ENCODE assay signal across 7 cellular contexts in the genomic region with DNA sequence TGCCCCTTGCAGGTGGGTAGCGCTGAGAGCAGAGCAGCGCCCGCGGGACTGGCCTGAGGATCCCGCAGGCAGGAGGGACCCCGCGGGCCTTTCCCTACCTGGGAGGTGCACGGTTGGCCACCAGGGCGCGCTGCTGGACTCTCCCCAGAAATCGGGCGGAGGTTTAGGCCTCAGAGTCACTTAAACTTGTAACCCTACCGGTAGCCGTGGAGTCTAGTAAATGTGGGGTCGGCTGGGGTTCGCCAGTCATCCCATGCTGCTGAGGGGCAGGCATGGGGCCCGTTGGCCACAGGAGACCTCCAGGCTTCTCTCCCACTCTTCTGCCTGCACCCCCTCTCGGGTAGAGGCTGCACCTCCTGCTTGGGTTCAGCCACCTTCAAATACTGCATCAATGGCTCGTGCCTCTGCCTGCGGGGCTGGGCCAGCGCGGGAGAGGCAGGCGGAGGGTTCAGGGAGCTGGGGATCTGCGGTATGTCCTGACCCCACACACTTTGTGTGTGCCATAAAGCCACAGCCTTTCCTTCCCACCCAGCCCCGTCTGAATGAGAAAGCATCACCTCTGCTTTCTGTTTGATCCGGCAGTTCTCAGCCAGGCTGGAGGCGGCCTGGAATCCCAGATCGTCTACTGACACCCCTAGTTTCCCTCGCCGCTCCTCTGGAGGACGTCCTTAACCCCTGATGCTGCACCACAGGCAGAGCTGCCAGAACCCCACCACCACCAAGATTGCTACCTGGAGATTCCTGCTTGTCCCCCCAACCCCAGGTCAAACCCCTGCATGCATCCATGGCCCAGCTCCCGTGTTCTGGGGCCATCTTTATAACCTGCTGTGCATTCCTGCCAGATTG. TPM values are rescaled to one million over a fixed set of nuclear protein-coding genes. Genes with fewer than 3 reads are reported as not detected.
A peak's percentile ranks its signal among the peaks of the same experiment; 100 is the strongest.
DNase-seq lines count a peak whose midpoint lies in the region; ATAC-seq and TF ChIP-seq lines count a peak whose summit lies in the region.

No MANE protein-coding gene starts in this region.

- H3K4me1 Mint-ChIP-seq in MCF 10A (ENCODE audit: insufficient read depth, unreplicated experiment), result no peaks in the 10 kb centered on the region

- H3K9me3 Mint-ChIP-seq in MCF 10A (ENCODE audit: unreplicated experiment), result no peaks in the 10 kb centered on the region

- TF ChIP-seq CTCF in VCaP (conservative IDR thresholded peaks at IDR 0.05), result peak; percentile 93
- TF ChIP-seq CTCF in MCF 10A (IDR thresholded peaks at IDR 0.05; ENCODE audit: unreplicated experiment), result peak; percentile 85

- H3K27me3 Mint-ChIP-seq in MCF 10A (ENCODE audit: insufficient read depth, unreplicated experiment), result no peaks in the 10 kb centered on the region

- H3K36me3 Mint-ChIP-seq in MCF 10A (ENCODE audit: insufficient read depth, unreplicated experiment), result peaks cover 4% of the 10 kb centered on the region

- no peak overlapping the region for H3K27ac ChIP-seq in VCaP

- no TSS peak for BruUV-seq in MCF 10A (replicated peaks; lab: Mats Ljungman, UMichigan)

- CTCF ChIA-PET in MCF 10A (lab: Yijun Ruan, JAX), result interaction anchor here (0.6 to 17.2 kb wide), 26 partner anchors 8 to 341 kb away, joined by 3 to 459 read pairs (median 4); a partner anchor contains a TSS

- intact Hi-C loops in MCF 10A (cut with micrococcal nuclease), result loop anchor here (1.0 kb wide), 2 partner anchors 130 to 341 kb away; a partner anchor contains a TSS
- intact Hi-C loops in left colon (cut with DNase I, micrococcal nuclease), result loop anchor here (5.0 to 10.0 kb wide), 3 partner anchors 96 to 131 kb away; a partner anchor contains a TSS

- POLR2A ChIA-PET in MCF 10A (lab: Yijun Ruan, JAX), result interaction anchor here (1.7 kb wide), 1 partner anchor 97 kb away, joined by 3 read pairs; no protein-coding TSS in a partner anchor

- no peak overlapping the region for H3K4me3 Mint-ChIP-seq in MCF 10A (ENCODE audit: unreplicated experiment)

- DNase-seq in NCI-H187 (lab: John Stamatoyannopoulos, UW) (peak; percentile 30 to 65), MCF 10A (ENCODE audit: unreplicated experiment) (peak; percentile 80), left colon (peak; percentile 78 to 94)
- DNase-seq in stimulated activated CD4-positive, alpha-beta T cell treated with anti-CD3 and anti-CD28 coated beads, Interleukin-4, amount 100 ng/mL, for 24 hours, result peak; percentile 91

- H3K27ac Mint-ChIP-seq in MCF 10A (ENCODE audit: low read depth, unreplicated experiment), result no peak overlapping the region

- ATAC-seq in GM18502 (IDR thresholded peaks at IDR 0.05; ENCODE audit: poor library complexity, unreplicated experiment) (peak; percentile 92), HG02840 (IDR thresholded peaks at IDR 0.05; ENCODE audit: low FRiP score, unreplicated experiment) (peak; percentile 65), left colon (peak; percentile 88)

RNA-seq across cellular contexts. Expression of a gene that starts 12.3 kb away (rescaled TPM):
- total RNA-seq in MCF 10A (2022) (4.7 and 5.8 TPM in 2 replicates), left colon (10 to 100 TPM; 74.8 to 83.5 TPM)

RNA-seq across cellular contexts. Expression of a gene that starts 24.0 kb away (rescaled TPM):
- total RNA-seq in MCF 10A (2022) (49.5 and 52.6 TPM in 2 replicates), left colon (10 to 100 TPM; 31.9 to 38.9 TPM)

RNA-seq across cellular contexts. Expression of a gene that starts 24.2 kb away (rescaled TPM):
- total RNA-seq in MCF 10A (2022) (not detected in 2 replicates), left colon (under 1 TPM in 1 of 2 donors, not detected in 1; 0.73 TPM)

RNA-seq across cellular contexts. Expression of a gene that starts 24.2 kb away (rescaled TPM):
- total RNA-seq in MCF 10A (2022), result 0.70 and 1.4 TPM in 2 replicates
- total RNA-seq in left colon, result 10 to 100 TPM; 22.5 to 37.8 TPM

RNA-seq across cellular contexts. Expression of a gene that starts 44.0 kb away (rescaled TPM):
- total RNA-seq in MCF 10A (2022) (not detected in 2 replicates), left colon (not detected)

Comparison
In these comparisons a context has a peak if more than half of its experiments do, and no peak if none do; other contexts are left out.
1. RNA of a gene that starts 12.3 kb away (total RNA-seq): 74.8 to 83.5 TPM in left colon; 4.7 to 5.8 TPM in MCF 10A; every median in the first group is over 10 times any median in the second.
2. Peak in every context shown above with its lines, with median percentiles within 50 percentile points of each other: ATAC-seq and DNase-seq.